ENCODE assay signal across 12 cellular contexts in genomic region chr1:68384872-68385390, GRCh38.
DNase-seq lines count a peak whose midpoint lies in the region; ATAC-seq and TF ChIP-seq lines count a peak whose summit lies in the region.
"Had no signal": no experiment of that assay in that cellular context is flagged by ENCODE, and none has a peak within 500 bp of the region (broad histone marks: within the 10 kb centered on the region; RNA-seq: fewer than 3 reads in every experiment).

No MANE protein-coding gene starts in this region.

- DNase-seq in MCF 10A (ENCODE audit: unreplicated experiment) (peak; percentile 76), breast epithelium (ENCODE audit: low spot score in 2 of 2) (no peak), ascending aorta (ENCODE audit: low spot score in 2 of 2) (no peak), left cardiac atrium (no peak), type B pancreatic cell (ENCODE audit: extremely low spot score, unreplicated experiment) (no peak), MV-4-11 (lab: John Stamatoyannopoulos, UW) (no peak), GM19240 (ENCODE audit: insufficient read length, low spot score) (no peak)
- DNase-seq in activated CD8-positive, alpha-beta memory T cell treated with anti-CD3 and anti-CD28 coated beads, Interleukin-2, amount 50 U/mL, for 4 hours = no peak
- DNase-seq: thyroid gland had no signal

- no TSS peak for BruUV-seq in MCF 10A (replicated peaks; lab: Mats Ljungman, UMichigan)

- H3K4me1 Mint-ChIP-seq in MCF 10A (ENCODE audit: insufficient read depth, unreplicated experiment) (peaks cover 51% of the 10 kb centered on the region), type B pancreatic cell (ENCODE audit: unreplicated experiment) (peaks cover 6% of the 10 kb centered on the region)
- H3K4me1 Mint-ChIP-seq: central memory CD8-positive, alpha-beta T cell had no signal

- H3K9me3 ChIP-seq in breast epithelium = no peaks in the 10 kb centered on the region
- H3K9me3 ChIP-seq in ascending aorta = no peaks in the 10 kb centered on the region
- H3K9me3 ChIP-seq: thyroid gland had no signal

- H3K27ac ChIP-seq in breast epithelium = no peak overlapping the region
- H3K27ac ChIP-seq in ascending aorta = peak overlapping the region; percentile 42 to 49
- H3K27ac ChIP-seq: neural progenitor cell, thyroid gland had no signal

- TF ChIP-seq CTCF in MCF 10A (IDR thresholded peaks at IDR 0.05; ENCODE audit: unreplicated experiment) = no peak
- no peak for TF ChIP-seq CTCF in breast epithelium (IDR thresholded peaks at IDR 0.05)
- no peak for TF ChIP-seq CTCF in ascending aorta (IDR thresholded peaks at IDR 0.05)
- no peak for TF ChIP-seq CTCF in type B pancreatic cell (conservative IDR thresholded peaks at IDR 0.05)

- H3K4me1 ChIP-seq in breast epithelium (no peaks in the 10 kb centered on the region), ascending aorta (peaks cover 0 to 6% of the 10 kb centered on the region in 2 donors)
- H3K4me1 ChIP-seq: neural progenitor cell, thyroid gland had no signal

- H3K4me3 Mint-ChIP-seq in MCF 10A (ENCODE audit: unreplicated experiment) (no peak overlapping the region), type B pancreatic cell (no peak overlapping the region)
- H3K4me3 Mint-ChIP-seq: central memory CD8-positive, alpha-beta T cell; IgD-negative memory B cell; neural progenitor cell had no signal

- intact Hi-C loops in MCF 10A (cut with micrococcal nuclease) (loop anchor here (1.0 to 5.0 kb wide), 4 partner anchors 39 to 269 kb away; partner anchors contain the start of gene WLS), breast epithelium (cut with DNase I; ENCODE audit: low total_unique reads) (no loop called here), ascending aorta (cut with DNase I) (no loop called here), left cardiac atrium (cut with DNase I) (no loop called here)

- H3K27me3 Mint-ChIP-seq in MCF 10A (ENCODE audit: insufficient read depth, unreplicated experiment) (no peaks in the 10 kb centered on the region), type B pancreatic cell (no peaks in the 10 kb centered on the region)
- H3K27me3 Mint-ChIP-seq: IgD-negative memory B cell had no signal

- CTCF ChIA-PET in MCF 10A (lab: Yijun Ruan, JAX) = interaction anchor here (0.6 to 1.5 kb wide), 7 partner anchors 21 to 267 kb away, joined by 3 to 7 read pairs (median 3); no protein-coding TSS in a partner anchor

- H3K27ac Mint-ChIP-seq in MCF 10A (ENCODE audit: low read depth, unreplicated experiment) (peak overlapping the region; percentile 40), type B pancreatic cell (peak overlapping the region; percentile 82)
- H3K27ac Mint-ChIP-seq: IgD-negative memory B cell, neural progenitor cell had no signal

- H3K36me3 ChIP-seq in breast epithelium (no peaks in the 10 kb centered on the region), ascending aorta (no peaks in the 10 kb centered on the region)
- H3K36me3 ChIP-seq: neural progenitor cell, thyroid gland had no signal

- TF ChIP-seq POLR2A in breast epithelium (IDR thresholded peaks at IDR 0.05) = no peak

- POLR2A ChIA-PET in MCF 10A (lab: Yijun Ruan, JAX) = interaction anchor here (0.8 to 1.1 kb wide), 2 partner anchors 153 to 267 kb away, joined by 3 to 6 read pairs; no protein-coding TSS in a partner anchor

- H3K27me3 ChIP-seq in breast epithelium (no peaks in the 10 kb centered on the region), ascending aorta (no peaks in the 10 kb centered on the region)
- H3K27me3 ChIP-seq: neural progenitor cell, thyroid gland had no signal

- H3K4me3 ChIP-seq in breast epithelium = no peak overlapping the region
- no peak overlapping the region for H3K4me3 ChIP-seq in ascending aorta
- H3K4me3 ChIP-seq: neural progenitor cell, thyroid gland had no signal

- no peaks in the 10 kb centered on the region for H3K9me3 Mint-ChIP-seq in MCF 10A (ENCODE audit: unreplicated experiment)
- H3K9me3 Mint-ChIP-seq in type B pancreatic cell = peaks cover 5% of the 10 kb centered on the region

- peak; percentile 47 to 84 for ATAC-seq in left cardiac atrium

- H3K36me3 Mint-ChIP-seq in MCF 10A (ENCODE audit: insufficient read depth, unreplicated experiment) (peaks cover 4% of the 10 kb centered on the region), type B pancreatic cell (no peaks in the 10 kb centered on the region)
- H3K36me3 Mint-ChIP-seq: IgD-negative memory B cell had no signal

Comparison
In these comparisons a context has a peak if more than half of its experiments do, and no peak if none do; other contexts are left out.
1. H3K27ac ChIP-seq: peak in ascending aorta (2 of 2); none in breast epithelium (0 of 2).